Comparison of ENCODE assay signal across 26 cellular contexts in the genomic region with DNA sequence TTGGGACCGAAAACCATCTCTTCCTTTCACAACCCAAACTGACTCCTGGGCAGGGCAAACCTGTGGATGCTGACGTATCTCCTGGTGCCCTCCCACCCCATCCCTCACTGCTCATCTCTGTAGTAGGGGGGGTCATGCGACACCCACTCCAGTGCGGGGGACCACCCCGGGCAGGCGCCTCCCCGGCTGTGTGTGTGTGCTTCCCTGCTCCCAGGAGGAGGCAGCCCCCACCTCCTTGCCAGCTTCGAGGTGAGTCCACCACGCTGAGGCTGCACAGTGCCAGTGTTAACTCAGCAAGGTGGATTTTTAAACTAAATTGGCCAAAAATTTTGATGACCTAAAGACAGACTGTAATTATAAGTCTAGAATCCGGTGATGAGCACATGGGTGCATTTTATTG. TPM values are rescaled to one million over a fixed set of nuclear protein-coding genes. Genes with fewer than 3 reads are reported as not detected.
"Had no signal": no experiment of that assay in that cellular context is flagged by ENCODE, and none has a peak within 500 bp of the region (broad histone marks: within the 10 kb centered on the region; RNA-seq: fewer than 3 reads in every experiment).

No MANE protein-coding gene starts in this region.

- H3K36me3 ChIP-seq: MG63, SJCRH30 had no signal

- H3K27me3 ChIP-seq: MG63, SJCRH30 had no signal

- DNase-seq: Kasumi-1, KG1, MG63, NCI-H1048, NCI-H1092 treated with DMSO at 0.1 percent for 48 hours, NCI-H1417 treated with DMSO at 0.1 percent for 48 hours, NCI-H1436 treated with DMSO at 0.1 percent for 48 hours, NCI-H1694 treated with DMSO at 0.1 percent for 48 hours, NCI-H187 treated with DMSO at 0.1 percent for 48 hours, NCI-H2029, NCI-H2081, NCI-H2227 treated with DMSO at 0.1 percent for 48 hours, NCI-H446, NCI-H524 treated with DMSO at 0.1 percent for 48 hours, NCI-H526 treated with DMSO at 0.1 percent for 48 hours, NCI-H774, PC-9, SHP77, SIG-M5, SJCRH30 had no signal

- ATAC-seq: Panc1, Right ventricle myocardium inferior, SK-N-SH treated with all-trans-retinoic acid at 6 μM for 48 hours had no signal

- H3K27ac ChIP-seq: PC-9, RWPE1, SJCRH30, SK-N-MC had no signal

- H2AFZ ChIP-seq: PC-9 had no signal

- H3K9me3 ChIP-seq: MG63 had no signal

- H3K4me1 ChIP-seq: SJCRH30 had no signal

- H3K4me3 ChIP-seq: MG63, PC-9, SJCRH30, SK-N-MC had no signal

- H3K4me2 ChIP-seq: PC-9 had no signal

RNA-seq across cellular contexts. Expression of a gene that starts 46.2 kb away (rescaled TPM):
- total RNA-seq: PC-9, RPMI7951 had no signal
